In the genomic region with DNA sequence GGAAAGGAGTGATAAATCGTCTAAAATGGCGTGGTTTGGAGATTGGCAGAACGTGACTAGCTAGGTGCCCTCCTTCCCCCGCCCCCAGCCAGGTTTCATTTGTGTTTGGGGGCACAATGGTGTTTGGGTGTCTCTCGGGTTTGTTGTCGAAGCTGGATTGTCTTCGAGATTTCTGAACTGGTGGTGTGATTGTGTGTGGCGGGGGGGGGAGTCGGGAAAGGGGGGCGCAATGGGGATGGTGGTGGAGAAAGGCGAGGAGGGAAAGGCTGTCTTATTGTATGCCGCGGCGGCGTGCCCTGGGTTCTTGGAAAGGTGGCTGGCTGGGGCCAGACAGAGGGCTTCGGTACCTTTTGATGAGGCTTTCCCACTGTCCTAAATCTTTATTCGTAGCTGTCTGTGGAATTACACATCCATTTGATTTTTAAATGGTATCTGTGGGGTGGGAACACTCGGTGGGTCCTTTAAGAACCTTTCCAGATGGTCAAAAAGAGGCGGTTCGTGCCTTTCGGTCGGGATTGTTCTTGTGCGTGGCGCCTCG, we compare ENCODE assay signal across 1 cellular context.
TF ChIP-seq lines count a peak whose summit lies in the region.

No MANE protein-coding gene starts in this region.

TF ChIP-seq in IMR-90, 13 proteins besides CTCF, POLR2A, EP300 and RAD21:
- TF ChIP-seq MXI1 (IDR thresholded peaks at IDR 0.05; ENCODE audit: borderline replicate concordance, low read depth, low read length) (peak; percentile 12; the same call in 1 of the 2 replicates), SMC3 (IDR thresholded peaks at IDR 0.05; ENCODE audit: low read depth, low read length) (peak; percentile 7; the same call in 1 of the 2 replicates), RCOR1 (IDR thresholded peaks at IDR 0.05; ENCODE audit: insufficient replicate concordance, low read length) (no peak), BHLHE40 (IDR thresholded peaks at IDR 0.05; ENCODE audit: low read depth, low read length) (peak; percentile 65)
